1 cellular context compared by ENCODE assay signal in genomic region chr9:114412057-114412683, GRCh38.
TF ChIP-seq lines count a peak whose summit lies in the region.

No MANE protein-coding gene starts in this region.

TF ChIP-seq in WTC11, 78 proteins besides CTCF, POLR2A, EP300 and RAD21 (continued from another document):
- TF ChIP-seq ELF4 (CRISPR knock-in tag; IDR thresholded peaks at IDR 0.05; ENCODE audit: low read depth) (no peak), FOXJ3 (CRISPR knock-in tag; IDR thresholded peaks at IDR 0.05; ENCODE audit: borderline replicate concordance) (no peak)
